8 cellular contexts compared by ENCODE assay signal in genomic region chr1:9280015-9280860, GRCh38. TPM values are rescaled to one million over a fixed set of nuclear protein-coding genes. Genes with fewer than 3 reads are reported as not detected.
DNase-seq lines count a peak whose midpoint lies in the region; ATAC-seq, FAIRE-seq and TF ChIP-seq lines count a peak whose summit lies in the region.

No MANE protein-coding gene starts in this region.

- H3K4me1 ChIP-seq in SJSA1 (replicated peaks), result peaks cover 56% of the 10 kb centered on the region

- no peaks in the 10 kb centered on the region for H3K36me3 ChIP-seq in SJSA1

- H3K27me3 ChIP-seq in SJSA1 (replicated peaks), result no peaks in the 10 kb centered on the region

- H3K9me3 Mint-ChIP-seq in stimulated activated effector memory CD8-positive, alpha-beta T cell treated with anti-CD3 and anti-CD28 coated beads, Interleukin-12 subunit alpha, Interleukin-12 subunit beta, amount 100 ng/mL, for 72 hours, result no peaks in the 10 kb centered on the region

- peak; percentile 84 for DNase-seq in H54 (ENCODE audit: insufficient read length, low spot score)
- peak; percentile 68 to 87 for DNase-seq in SJSA1 (ENCODE audit: low read depth in 1 of 2, low spot score in 2 of 2)
- peak; percentile 69 for DNase-seq in astrocyte of the cerebellum (ENCODE audit: low read depth)
- DNase-seq in lower leg skin (ENCODE audit: low spot score in 2 of 2), result peak; percentile 54 to 93
- DNase-seq in stimulated activated effector memory CD8-positive, alpha-beta T cell treated with anti-CD3 and anti-CD28 coated beads, Interleukin-12 subunit alpha, Interleukin-12 subunit beta, amount 100 ng/mL, for 72 hours (ENCODE audit: low spot score in 2 of 2), result peak; percentile 52 to 69
- no peak for DNase-seq in SHP77 treated with DMSO at 0.1 percent for 48 hours (lab: John Stamatoyannopoulos, UW)
- DNase-seq in SIG-M5 treated with dmso at 0.1 percent for 504 hours (lab: John Stamatoyannopoulos, UW; ENCODE audit: unreplicated experiment), result no peak

- in situ Hi-C loops in astrocyte of the cerebellum (cut with HindIII; ENCODE audit: low sequenced_read_pairs), result no loop called here

- ATAC-seq in stimulated activated effector memory CD8-positive, alpha-beta T cell treated with anti-CD3 and anti-CD28 coated beads, Interleukin-12 subunit alpha, Interleukin-12 subunit beta, amount 100 ng/mL, for 72 hours, result peak; percentile 89
- ATAC-seq in GM21717 (IDR thresholded peaks at IDR 0.05; ENCODE audit: unreplicated experiment), result no peak

- TF ChIP-seq POLR2A in H54 (IDR thresholded peaks at IDR 0.05; ENCODE audit: low read depth, low read length) (no peak), lower leg skin (IDR thresholded peaks at IDR 0.05) (no peak)

- H3K36me3 Mint-ChIP-seq in stimulated activated effector memory CD8-positive, alpha-beta T cell treated with anti-CD3 and anti-CD28 coated beads, Interleukin-12 subunit alpha, Interleukin-12 subunit beta, amount 100 ng/mL, for 72 hours, result no peaks in the 10 kb centered on the region

- intact Hi-C loops in lower leg skin (cut with DNase I; ENCODE audit: low total_unique reads), result loop anchor here (10.0 kb wide), 2 partner anchors 175 to 305 kb away; partner anchors contain the start of gene TMEM201

- H3K4me3 ChIP-seq in SJSA1 (no peak overlapping the region), astrocyte of the cerebellum (ENCODE audit: low read depth, low read length) (no peak overlapping the region), lower leg skin (ENCODE audit: low read depth, poor library complexity, severe bottlenecking) (no peak overlapping the region)

- H3K27ac Mint-ChIP-seq in stimulated activated effector memory CD8-positive, alpha-beta T cell treated with anti-CD3 and anti-CD28 coated beads, Interleukin-12 subunit alpha, Interleukin-12 subunit beta, amount 100 ng/mL, for 72 hours, result peak overlapping the region; percentile 24

- FAIRE-seq in H54 (lab: Jason Lieb, UNC), result peak; percentile 60

- 0 out of 2 replicates have a peak overlapping the region, but pooled peaks have one; percentile 4 for H3K27ac ChIP-seq in SJSA1

- 29 to 30% methylated on average over 25 to 28 of the region's 36 CpGs for WGBS in lower leg skin, 2 donors

- peaks cover 78% of the 10 kb centered on the region for H3K4me1 Mint-ChIP-seq in stimulated activated effector memory CD8-positive, alpha-beta T cell treated with anti-CD3 and anti-CD28 coated beads, Interleukin-12 subunit alpha, Interleukin-12 subunit beta, amount 100 ng/mL, for 72 hours

- TF ChIP-seq CTCF in astrocyte of the cerebellum (IDR thresholded peaks at IDR 0.05; ENCODE audit: low read depth, low read length, missing control alignments), result no peak
- TF ChIP-seq CTCF in lower leg skin (IDR thresholded peaks at IDR 0.05), result no peak

- peak overlapping the region; percentile 54 for H3K4me3 Mint-ChIP-seq in stimulated activated effector memory CD8-positive, alpha-beta T cell treated with anti-CD3 and anti-CD28 coated beads, Interleukin-12 subunit alpha, Interleukin-12 subunit beta, amount 100 ng/mL, for 72 hours

- H3K9me3 ChIP-seq in SJSA1 (replicated peaks), result no peaks in the 10 kb centered on the region; the same call in 1 of the 2 replicates

RNA-seq across cellular contexts. Expression of gene SPSB1, which starts 12.5 kb away (rescaled TPM):
- total RNA-seq in SJSA1 (2014; rRNA removed; shearing (Covaris generic)), result 16.2 and 24.4 TPM in 2 replicates
- 10 to 100 TPM; 25.3 to 75.5 (median 45.3) TPM for total RNA-seq in lower leg skin

RNA-seq across cellular contexts. Expression of gene H6PD, which starts 45.7 kb away (rescaled TPM):
- 12.2 and 12.6 TPM in 2 replicates for total RNA-seq in SJSA1 (2014; rRNA removed; shearing (Covaris generic))
- 10 to 100 TPM; 65.5 to 98.7 (median 87.8) TPM for total RNA-seq in lower leg skin

Comparison
In these comparisons a context has a peak if more than half of its experiments do, and no peak if none do; other contexts are left out.
1. DNase-seq: peak in H54 (single experiment), SJSA1 (2 of 2), astrocyte of the cerebellum (single experiment), lower leg skin (2 of 2) and stimulated activated effector memory CD8-positive, alpha-beta T cell treated with anti-CD3 and anti-CD28 coated beads, Interleukin-12 subunit alpha, Interleukin-12 subunit beta, amount 100 ng/mL, for 72 hours (2 of 2); none in SHP77 treated with DMSO at 0.1 percent for 48 hours (single experiment) and SIG-M5 treated with dmso at 0.1 percent for 504 hours (single experiment).